Comparison of ENCODE assay signal across 16 cellular contexts in genomic region chr12:4106617-4107016, GRCh38.
A peak's percentile ranks its signal among the peaks of the same experiment; 100 is the strongest.
DNase-seq lines count a peak whose midpoint lies in the region; ATAC-seq, FAIRE-seq and TF ChIP-seq lines count a peak whose summit lies in the region.
"Had no signal": no experiment of that assay in that cellular context is flagged by ENCODE, and none has a peak within 500 bp of the region (broad histone marks: within the 10 kb centered on the region; RNA-seq: fewer than 3 reads in every experiment).

No MANE protein-coding gene starts in this region.

- TF ChIP-seq CTCF in ascending aorta (IDR thresholded peaks at IDR 0.05), result no peak
- no peak for TF ChIP-seq CTCF in GM10266 (IDR thresholded peaks at IDR 0.05; ENCODE audit: control insufficient read depth, insufficient read depth, low read depth, missing control alignments)

- peak overlapping the region; percentile 73 for H3K27ac Mint-ChIP-seq in activated T-helper 2 cell treated with anti-CD3 and anti-CD28 coated beads, Interferon-gamma antibody, Interleukin-2, Interleukin-4, amounts not matched to agents 10 μg/mL and 5 μg/mL and 100 μg/mL, durations not matched to agents 14 hours and 24 hours and 36 hours
- peak overlapping the region in 5 of 6 donors; percentile 42 to 94 (median 73) for H3K27ac Mint-ChIP-seq in naive B cell
- H3K27ac Mint-ChIP-seq: B cell; dendritic cell treated with granulocyte-macrophage colony-stimulating factor and Interleukin-4, amounts not matched to agents 40 ng/mL and 50 ng/mL, for 4 days had no signal

- intact Hi-C loops in activated T-helper 2 cell treated with anti-CD3 and anti-CD28 coated beads, Interferon-gamma antibody, Interleukin-2, Interleukin-4, amounts not matched to agents 10 μg/mL and 5 μg/mL and 100 μg/mL, durations not matched to agents 14 hours and 24 hours and 36 hours (cut with micrococcal nuclease), result loop anchor here (1.0 to 5.0 kb wide), 7 partner anchors 13 to 219 kb away; partner anchors contain the start of gene CCND2
- intact Hi-C loops in ascending aorta (cut with DNase I), result loop anchor here (1.0 kb wide), 1 partner anchor 171 kb away; no protein-coding TSS in a partner anchor

- DNase-seq in activated CD4-positive, CD25-positive, alpha-beta regulatory T cell (lab: John Stamatoyannopoulos, UW), result no peak
- no peak for DNase-seq in GM18507 (ENCODE audit: extremely low spot score, insufficient read length, low read depth)
- DNase-seq in activated T-helper 2 cell treated with anti-CD3 and anti-CD28 coated beads, Interferon-gamma antibody, Interleukin-2, Interleukin-4, amounts not matched to agents 10 μg/mL and 5 μg/mL and 100 μg/mL, durations not matched to agents 14 hours and 24 hours and 36 hours (ENCODE audit: low spot score), result no peak
- DNase-seq in naive B cell, result no peak
- DNase-seq in ascending aorta (ENCODE audit: low spot score in 2 of 2), result no peak
- no peak for DNase-seq in GM10266 (ENCODE audit: extremely low spot score)
- DNase-seq: 8988T, NCI-H748 treated with DMSO at 0.1 percent for 48 hours had no signal

- no peaks in the 10 kb centered on the region for H3K36me3 Mint-ChIP-seq in activated T-helper 2 cell treated with anti-CD3 and anti-CD28 coated beads, Interferon-gamma antibody, Interleukin-2, Interleukin-4, amounts not matched to agents 10 μg/mL and 5 μg/mL and 100 μg/mL, durations not matched to agents 14 hours and 24 hours and 36 hours (ENCODE audit: low read depth)
- no peaks in the 10 kb centered on the region for H3K36me3 Mint-ChIP-seq in naive B cell

- peak overlapping the region; percentile 13 for H3K4me3 Mint-ChIP-seq in activated T-helper 2 cell treated with anti-CD3 and anti-CD28 coated beads, Interferon-gamma antibody, Interleukin-2, Interleukin-4, amounts not matched to agents 10 μg/mL and 5 μg/mL and 100 μg/mL, durations not matched to agents 14 hours and 24 hours and 36 hours (ENCODE audit: low read depth)
- H3K4me3 Mint-ChIP-seq in naive B cell, result no peak overlapping the region
- H3K4me3 Mint-ChIP-seq: B cell; dendritic cell treated with granulocyte-macrophage colony-stimulating factor and Interleukin-4, amounts not matched to agents 40 ng/mL and 50 ng/mL, for 4 days had no signal

- peak; percentile 23 to 34 for ATAC-seq in activated CD4-positive, CD25-positive, alpha-beta regulatory T cell treated with anti-CD3 and anti-CD28 coated beads, Interleukin-2, amount 50 U/mL, for 24 hours
- ATAC-seq in naive B cell (ENCODE audit: low read depth in 2 of 2) (no peak), GM19328 (IDR thresholded peaks at IDR 0.05; ENCODE audit: unreplicated experiment) (no peak)

- no peaks in the 10 kb centered on the region for H3K9me3 Mint-ChIP-seq in activated T-helper 2 cell treated with anti-CD3 and anti-CD28 coated beads, Interferon-gamma antibody, Interleukin-2, Interleukin-4, amounts not matched to agents 10 μg/mL and 5 μg/mL and 100 μg/mL, durations not matched to agents 14 hours and 24 hours and 36 hours
- peaks cover 0 to 2% (median 0%) of the 10 kb centered on the region in 7 donors for H3K9me3 Mint-ChIP-seq in naive B cell
- H3K9me3 Mint-ChIP-seq: dendritic cell treated with granulocyte-macrophage colony-stimulating factor and Interleukin-4, amounts not matched to agents 40 ng/mL and 50 ng/mL, for 4 days had no signal

- no peak overlapping the region for H3K4me3 ChIP-seq in ascending aorta
- H3K4me3 ChIP-seq: SK-N-MC had no signal

- peak; percentile 18 for FAIRE-seq in GM18507 (lab: Jason Lieb, UNC)
- FAIRE-seq: RCC 7860 had no signal

- no peaks in the 10 kb centered on the region for H3K27me3 ChIP-seq in ascending aorta

- H3K27me3 Mint-ChIP-seq in activated T-helper 2 cell treated with anti-CD3 and anti-CD28 coated beads, Interferon-gamma antibody, Interleukin-2, Interleukin-4, amounts not matched to agents 10 μg/mL and 5 μg/mL and 100 μg/mL, durations not matched to agents 14 hours and 24 hours and 36 hours (ENCODE audit: low read depth), result peaks cover 8% of the 10 kb centered on the region
- peaks cover 3 to 11% (median 5%) of the 10 kb centered on the region in 3 donors for H3K27me3 Mint-ChIP-seq in naive B cell

- no peaks in the 10 kb centered on the region for H3K4me1 ChIP-seq in ascending aorta

- no peak overlapping the region for H3K27ac ChIP-seq in ascending aorta
- H3K27ac ChIP-seq: epithelial cell of prostate, foreskin keratinocyte, SK-N-MC had no signal

- no peaks in the 10 kb centered on the region for H3K36me3 ChIP-seq in ascending aorta

- peaks cover 46% of the 10 kb centered on the region for H3K4me1 Mint-ChIP-seq in activated T-helper 2 cell treated with anti-CD3 and anti-CD28 coated beads, Interferon-gamma antibody, Interleukin-2, Interleukin-4, amounts not matched to agents 10 μg/mL and 5 μg/mL and 100 μg/mL, durations not matched to agents 14 hours and 24 hours and 36 hours (ENCODE audit: low read depth)
- H3K4me1 Mint-ChIP-seq in naive B cell, result peaks cover 9 to 25% (median 17%) of the 10 kb centered on the region in 3 donors

- no peaks in the 10 kb centered on the region for H3K9me3 ChIP-seq in ascending aorta

Comparison
In these comparisons a context has a peak if more than half of its experiments do, and no peak if none do; other contexts are left out.
1. ATAC-seq: peak in activated CD4-positive, CD25-positive, alpha-beta regulatory T cell treated with anti-CD3 and anti-CD28 coated beads, Interleukin-2, amount 50 U/mL, for 24 hours (2 of 2); none in naive B cell (0 of 2) and GM19328 (single experiment).